ENCODE assay signal across 19 cellular contexts in the genomic region with DNA sequence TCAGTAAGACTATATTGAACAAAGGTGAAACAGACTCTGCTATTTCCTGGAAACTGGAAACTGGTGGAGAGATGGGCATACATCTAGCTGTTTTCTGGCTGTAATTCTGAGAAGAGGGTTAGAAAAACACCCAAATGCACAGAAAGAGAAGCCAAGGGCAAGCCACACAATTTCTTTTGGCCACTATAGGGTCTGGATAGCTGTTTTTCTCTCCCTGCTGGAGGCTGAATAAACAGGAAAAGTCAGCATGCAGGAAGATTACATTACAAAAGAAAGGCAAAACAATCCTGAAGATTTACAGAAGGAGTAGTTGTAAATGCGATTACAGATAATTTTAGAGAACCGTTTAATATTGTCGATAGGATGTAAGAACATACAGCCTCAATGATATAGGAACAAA.
A peak's percentile ranks its signal among the peaks of the same experiment; 100 is the strongest.
DNase-seq lines count a peak whose midpoint lies in the region; ATAC-seq and TF ChIP-seq lines count a peak whose summit lies in the region.
"Had no signal": no experiment of that assay in that cellular context is flagged by ENCODE, and none has a peak within 500 bp of the region (broad histone marks: within the 10 kb centered on the region; RNA-seq: fewer than 3 reads in every experiment).

No MANE protein-coding gene starts in this region.

- no peak overlapping the region for H3K4me3 ChIP-seq in astrocyte of the cerebellum (ENCODE audit: low read depth, low read length)
- H3K4me3 ChIP-seq in MG63: no peak overlapping the region
- H3K4me3 ChIP-seq: BLaER1, SJCRH30 had no signal

- in situ Hi-C loops in astrocyte of the cerebellum (cut with HindIII; ENCODE audit: low sequenced_read_pairs): no loop called here

- no peaks in the 10 kb centered on the region for H3K36me3 Mint-ChIP-seq in nephron (ENCODE audit: low read depth)
- H3K36me3 Mint-ChIP-seq: CD8-positive, alpha-beta T cell had no signal

- H3K36me3 ChIP-seq in MG63: no peaks in the 10 kb centered on the region
- H3K36me3 ChIP-seq: BLaER1, SJCRH30 had no signal

- peaks cover 8% of the 10 kb centered on the region for H3K4me1 Mint-ChIP-seq in nephron

- H3K27me3 ChIP-seq in MG63: no peaks in the 10 kb centered on the region
- H3K27me3 ChIP-seq: BLaER1, SJCRH30 had no signal

- H3K4me3 Mint-ChIP-seq in nephron: no peak overlapping the region
- H3K4me3 Mint-ChIP-seq: CD8-positive, alpha-beta T cell; HFFc6 had no signal

- no peaks in the 10 kb centered on the region for H3K27me3 Mint-ChIP-seq in nephron (ENCODE audit: low read depth)

- H3K9me3 ChIP-seq in MG63: no peaks in the 10 kb centered on the region
- H3K9me3 ChIP-seq: BLaER1, SJCRH30 had no signal

- DNase-seq in ELF-1 (ENCODE audit: low read depth, low spot score) (peak; percentile 23), astrocyte of the cerebellum (ENCODE audit: low read depth) (peak; percentile 9), iPS DF 19.7 (ENCODE audit: low read depth, low spot score) (peak; percentile 2), NCI-H524 (lab: John Stamatoyannopoulos, UW) (no peak), SKM-1 (lab: John Stamatoyannopoulos, UW; ENCODE audit: unreplicated experiment) (no peak), MG63 (no peak)
- DNase-seq: CD8-positive, alpha-beta T cell; HFFc6; IMR-90; Kasumi-1; NCI-H1105; NCI-H187; NCI-H345; NCI-H69; NK-92 treated with Interleukin-12 subunit alpha and Interleukin-12 subunit beta, amount 100 ng/mL, for 24 hours; SJCRH30 had no signal

- TF ChIP-seq CTCF in astrocyte of the cerebellum (IDR thresholded peaks at IDR 0.05; ENCODE audit: low read depth, low read length, missing control alignments): no peak
- TF ChIP-seq CTCF in nephron (IDR thresholded peaks at IDR 0.05; ENCODE audit: unreplicated experiment in 3 of 3): no peak

- H3K9me3 Mint-ChIP-seq in nephron: no peaks in the 10 kb centered on the region

- no peak for ATAC-seq in HG03097 (IDR thresholded peaks at IDR 0.05; ENCODE audit: low FRiP score, unreplicated experiment)
- ATAC-seq: CD8-positive, alpha-beta T cell had no signal

- H3K27ac Mint-ChIP-seq in nephron: peak overlapping the region in 2 of 3 experiments; percentile 30 to 44
- H3K27ac Mint-ChIP-seq: CD8-positive, alpha-beta T cell; HFFc6 had no signal

Comparison
In these comparisons a context has a peak if more than half of its experiments do, and no peak if none do; other contexts are left out.
1. DNase-seq: peak in ELF-1 (single experiment), astrocyte of the cerebellum (single experiment) and iPS DF 19.7 (single experiment); none in NCI-H524 (0 of 2), SKM-1 (single experiment) and MG63 (single experiment).